ENCODE assay signal across 7 cellular contexts in genomic region chr22:16828876-16829275, GRCh38. TPM values are rescaled to one million over a fixed set of nuclear protein-coding genes. Genes with fewer than 3 reads are reported as not detected.
"Had no signal": no experiment of that assay in that cellular context is flagged by ENCODE, and none has a peak within 500 bp of the region (broad histone marks: within the 10 kb centered on the region; RNA-seq: fewer than 3 reads in every experiment).

No MANE protein-coding gene starts in this region.

- FAIRE-seq: H54, HTR-8/SVneo had no signal

- DNase-seq: GOT3, H9, HCEC 1CT, IMR-90 had no signal

- H3K4me3 Mint-ChIP-seq: H9 had no signal

- H3K27ac Mint-ChIP-seq: H9 had no signal

RNA-seq across cellular contexts. Expression of gene XKR3, which starts 3.7 kb away (rescaled TPM):
- total RNA-seq: H9, HT-29, IMR-90 had no signal
- polyA plus RNA-seq: IMR-90 had no signal
